23 cellular contexts compared by ENCODE assay signal in genomic region chr17:49090885-49091594, GRCh38. TPM values are rescaled to one million over a fixed set of nuclear protein-coding genes. Genes with fewer than 3 reads are reported as not detected.
"Had no signal": no experiment of that assay in that cellular context is flagged by ENCODE, and none has a peak within 500 bp of the region (broad histone marks: within the 10 kb centered on the region; RNA-seq: fewer than 3 reads in every experiment).

No MANE protein-coding gene starts in this region.

- H3K27me3 ChIP-seq: SJSA1 had no signal

- H3K27ac ChIP-seq: KMS-11, SJSA1 had no signal

- H3K4me3 ChIP-seq: SJSA1 had no signal

- FAIRE-seq: astrocyte, RCC 7860 had no signal

- H3K36me3 ChIP-seq: SJSA1 had no signal

- H3K4me1 ChIP-seq: SJSA1 had no signal

- DNase-seq: activated B cell treated with CpG ODN at 0.5 μM for 24 hours; activated CD4-positive, alpha-beta memory T cell treated with anti-CD3 and anti-CD28 coated beads for 36 hours; activated CD4-positive, alpha-beta T cell treated with anti-CD3 and anti-CD28 coated beads for 1 hour; activated CD4-positive, alpha-beta T cell treated with anti-CD3 and anti-CD28 coated beads, Interleukin-2, amount 10 ng/mL, durations not matched to agents 24 days and 14 days; activated CD8-positive, alpha-beta memory T cell treated with anti-CD3 and anti-CD28 coated beads for 24 hours; activated effector memory CD4-positive, alpha-beta T cell treated with anti-CD3 and anti-CD28 coated beads, Interleukin-2, amount 50 U/mL, for 16 hours; activated naive CD4-positive, alpha-beta T cell treated with Interleukin-2 at 50 U/mL for 16 hours; activated naive CD8-positive, alpha-beta T cell treated with anti-CD3 and anti-CD28 coated beads, Interleukin-2, amount 50 U/mL, for 24 hours; activated T-cell treated with anti-CD3 and anti-CD28 coated beads, Interleukin-2, amount 50 U/mL, for 4 hours; amygdala; NCI-H1092; NCI-H1417; NCI-H1930; NCI-H2171 treated with DMSO at 0.1 percent for 48 hours; NCI-H226; NCI-H526 treated with DMSO at 0.1 percent for 48 hours; PC-3; SHP77 had no signal

RNA-seq across cellular contexts. Expression of gene B4GALNT2, which starts 41.5 kb away (rescaled TPM):
- total RNA-seq: activated CD4-positive, alpha-beta memory T cell treated with anti-CD3 and anti-CD28 coated beads for 36 hours; activated T-cell treated with anti-CD3 and anti-CD28 coated beads, Interleukin-2, amount 50 U/mL, for 4 hours; astrocyte; NCI-H460 had no signal
